In genomic region chr15:99251436-99251821, GRCh38 we compare ENCODE assay signal across 8 cellular contexts. TPM values are rescaled to one million over a fixed set of nuclear protein-coding genes. Genes with fewer than 3 reads are reported as not detected.
DNase-seq lines count a peak whose midpoint lies in the region; ATAC-seq and TF ChIP-seq lines count a peak whose summit lies in the region.

Gene LRRC28, plus strand, starts transcription at chr15:99251481. Its CDS starts 4,477 bp downstream, at chr15:99255958.

- TF ChIP-seq EP300 in tibial nerve (IDR thresholded peaks at IDR 0.05) = no peak

- H3K9me3 Mint-ChIP-seq in chondrocyte (ENCODE audit: low read depth) = no peaks in the 10 kb centered on the region

- peaks cover 35% of the 10 kb centered on the region for H3K4me1 Mint-ChIP-seq in chondrocyte (ENCODE audit: low read depth)

- 0% methylated on average over 8 to 32 of the region's 41 CpGs for WGBS in tibial nerve, 2 donors

- DNase-seq in NCI-H1105 (lab: John Stamatoyannopoulos, UW) = peak; percentile 57
- DNase-seq in NCI-H1105 treated with DMSO at 0.1 percent for 48 hours (lab: John Stamatoyannopoulos, UW) = no peak
- DNase-seq in LNCaP clone FGC (ENCODE audit: low read depth) = no peak
- peak; percentile 92 for DNase-seq in chondrocyte (ENCODE audit: low spot score)
- no peak for DNase-seq in lower lobe of right lung
- no peak for DNase-seq in tibial nerve (ENCODE audit: low spot score in 2 of 2)
- no peak for DNase-seq in NCI-H748 (lab: John Stamatoyannopoulos, UW; ENCODE audit: unreplicated experiment)

- peak in 1 of 2 donors; percentile 41 for TF ChIP-seq POLR2A in tibial nerve (IDR thresholded peaks at IDR 0.05)

- peak in 1 of 2 donors; percentile 69 for ATAC-seq in lower lobe of right lung
- no peak for ATAC-seq in HG03025 (IDR thresholded peaks at IDR 0.05; ENCODE audit: low FRiP score, unreplicated experiment)

- H3K4me1 ChIP-seq in lower lobe of right lung = peaks cover 22% of the 10 kb centered on the region
- H3K4me1 ChIP-seq in tibial nerve = peaks cover 0 to 44% (median 12%) of the 10 kb centered on the region in 4 donors

- no peaks in the 10 kb centered on the region for H3K27me3 Mint-ChIP-seq in chondrocyte (ENCODE audit: low read depth)

- TF ChIP-seq CTCF in LNCaP clone FGC (IDR thresholded peaks at IDR 0.05; ENCODE audit: control insufficient read depth, extremely low read depth, insufficient read depth) (0 out of 2 replicates have a peak, but pooled peaks have one; percentile 1), chondrocyte (IDR thresholded peaks at IDR 0.05) (no peak), lower lobe of right lung (IDR thresholded peaks at IDR 0.05) (no peak), tibial nerve (IDR thresholded peaks at IDR 0.05) (no peak)

- H3K9me3 ChIP-seq in lower lobe of right lung (no peaks in the 10 kb centered on the region), tibial nerve (no peaks in the 10 kb centered on the region)

- no peak within 1 kb of the TSS for H3K4me3 Mint-ChIP-seq in chondrocyte (ENCODE audit: unreplicated experiment)

- H3K36me3 ChIP-seq in lower lobe of right lung = peaks cover 7% of the 10 kb centered on the region
- no peaks in the 10 kb centered on the region for H3K36me3 ChIP-seq in tibial nerve

- H3K27ac ChIP-seq in lower lobe of right lung (peak within 1 kb of the TSS; percentile 87), tibial nerve (peak within 1 kb of the TSS; percentile 92 to 96 (median 94))

- H3K27me3 ChIP-seq in lower lobe of right lung (ENCODE audit: low read depth) (no peaks in the 10 kb centered on the region), tibial nerve (no peaks in the 10 kb centered on the region)

- intact Hi-C loops in lower lobe of right lung (cut with DNase I) = no loop called here

- peak within 1 kb of the TSS; percentile 92 for H3K27ac Mint-ChIP-seq in chondrocyte (ENCODE audit: unreplicated experiment)

- peaks cover 2% of the 10 kb centered on the region for H3K36me3 Mint-ChIP-seq in chondrocyte (ENCODE audit: low read depth)

- H3K4me3 ChIP-seq in LNCaP clone FGC (ENCODE audit: low read depth, low read length) (peak within 1 kb of the TSS; percentile 79), lower lobe of right lung (peak within 1 kb of the TSS; percentile 82), tibial nerve (peak within 1 kb of the TSS; percentile 73 to 95 (median 89))

RNA-seq across cellular contexts. Expression of gene LRRC28, which starts in this region (rescaled TPM):
- 28.5 to 36.3 TPM (median 35.8 TPM) in 3 replicates for total RNA-seq in chondrocyte
- 23.8 TPM for total RNA-seq in lower lobe of right lung
- 10 to 100 TPM; 21.6 to 73.4 (median 33.5) TPM for total RNA-seq in tibial nerve

Comparison
In these comparisons a context has a peak if more than half of its experiments do, and no peak if none do; other contexts are left out.
1. DNase-seq: peak in NCI-H1105 (single experiment) and chondrocyte (single experiment); none in NCI-H1105 treated with DMSO at 0.1 percent for 48 hours (single experiment), LNCaP clone FGC (single experiment), lower lobe of right lung (single experiment), tibial nerve (0 of 2) and NCI-H748 (single experiment).
2. Peak in every context shown above with its lines, with median percentiles within 50 percentile points of each other: H3K4me3 ChIP-seq.